Comparison of ENCODE assay signal across 8 cellular contexts in the genomic region with DNA sequence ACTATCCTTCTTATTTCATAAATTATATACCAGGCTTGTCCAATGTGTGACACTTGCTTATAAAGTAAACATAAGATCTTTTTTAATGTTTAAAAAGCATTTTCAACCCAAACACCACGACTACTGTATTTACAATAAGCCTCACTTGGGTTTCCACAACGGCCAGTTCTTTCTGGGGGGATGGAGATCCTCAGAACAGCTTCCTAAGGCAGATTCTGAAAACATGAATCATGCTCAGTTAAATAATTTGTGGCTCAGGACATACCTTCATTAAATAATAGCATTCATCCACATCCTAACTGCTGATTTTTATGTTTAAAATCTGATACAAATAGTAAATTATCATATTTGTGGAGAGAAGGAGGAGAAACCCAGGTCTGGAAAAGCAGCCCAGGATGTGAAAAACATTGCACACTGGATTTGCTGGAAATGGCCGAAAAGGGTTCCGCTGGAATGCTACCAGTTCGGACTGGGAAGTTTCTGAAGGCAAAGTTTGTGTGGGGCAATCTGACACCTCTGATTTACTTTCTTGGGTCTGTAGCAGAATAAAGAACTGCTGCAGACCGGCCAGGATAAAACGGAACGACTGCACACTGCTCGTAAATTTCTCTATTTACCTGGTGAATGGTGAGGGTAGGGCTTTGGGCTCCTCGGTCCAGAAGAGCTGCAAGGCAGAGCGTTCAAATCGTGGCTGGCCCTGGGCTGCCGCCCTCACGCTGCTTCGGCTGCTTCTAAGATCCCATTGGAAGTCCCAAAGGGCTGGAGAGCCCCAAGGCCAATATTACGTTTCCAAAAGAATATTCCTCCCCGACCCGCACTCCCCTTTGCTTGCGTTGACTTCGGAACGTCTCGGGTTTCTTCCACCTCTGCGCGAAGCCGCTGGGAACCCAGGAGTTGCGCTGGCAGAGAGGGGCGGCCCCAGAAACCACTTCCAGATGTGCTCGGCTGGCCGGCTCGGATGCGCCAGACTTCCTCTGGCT. TPM values are rescaled to one million over a fixed set of nuclear protein-coding genes. Genes with fewer than 3 reads are reported as not detected.
DNase-seq lines count a peak whose midpoint lies in the region; ATAC-seq and TF ChIP-seq lines count a peak whose summit lies in the region.
"Had no signal": no experiment of that assay in that cellular context is flagged by ENCODE, and none has a peak within 500 bp of the region (broad histone marks: within the 10 kb centered on the region; RNA-seq: fewer than 3 reads in every experiment).

A gene with protein sequence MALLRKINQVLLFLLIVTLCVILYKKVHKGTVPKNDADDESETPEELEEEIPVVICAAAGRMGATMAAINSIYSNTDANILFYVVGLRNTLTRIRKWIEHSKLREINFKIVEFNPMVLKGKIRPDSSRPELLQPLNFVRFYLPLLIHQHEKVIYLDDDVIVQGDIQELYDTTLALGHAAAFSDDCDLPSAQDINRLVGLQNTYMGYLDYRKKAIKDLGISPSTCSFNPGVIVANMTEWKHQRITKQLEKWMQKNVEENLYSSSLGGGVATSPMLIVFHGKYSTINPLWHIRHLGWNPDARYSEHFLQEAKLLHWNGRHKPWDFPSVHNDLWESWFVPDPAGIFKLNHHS (minus strand): TSS at position 910 of the 980 bp plus-strand sequence. CDS start 30,539 bp downstream, outside the sequence.

- H3K27ac ChIP-seq in heart right ventricle, result peak within 1 kb of the TSS in 9 of 10 donors; percentile 35 to 73 (median 61)

- no peak within 1 kb of the TSS for H3K27ac Mint-ChIP-seq in activated CD8-positive, alpha-beta T cell treated with anti-CD3 and anti-CD28 coated beads, Interleukin-2, amount 10 ng/mL, durations not matched to agents 7 days and 5 days

- H3K27me3 ChIP-seq in heart right ventricle, result peaks cover 0 to 27% (median 0%) of the 10 kb centered on the region in 7 donors

- peaks cover 17% of the 10 kb centered on the region for H3K4me1 Mint-ChIP-seq in activated CD8-positive, alpha-beta T cell treated with anti-CD3 and anti-CD28 coated beads, Interleukin-2, amount 10 ng/mL, durations not matched to agents 7 days and 5 days (ENCODE audit: low read depth)

- no peaks in the 10 kb centered on the region for H3K9me3 ChIP-seq in heart right ventricle

- peaks cover 0 to 50% (median 24%) of the 10 kb centered on the region in 9 donors for H3K4me1 ChIP-seq in heart right ventricle

- no peaks in the 10 kb centered on the region for H3K9me3 Mint-ChIP-seq in activated CD8-positive, alpha-beta T cell treated with anti-CD3 and anti-CD28 coated beads, Interleukin-2, amount 10 ng/mL, durations not matched to agents 7 days and 5 days (ENCODE audit: insufficient read depth)

- H3K27me3 Mint-ChIP-seq in activated CD8-positive, alpha-beta T cell treated with anti-CD3 and anti-CD28 coated beads, Interleukin-2, amount 10 ng/mL, durations not matched to agents 7 days and 5 days (ENCODE audit: low read depth), result peaks cover 35% of the 10 kb centered on the region

- POLR2A ChIA-PET in activated CD8-positive, alpha-beta T cell treated with anti-CD3 and anti-CD28 coated beads, Interleukin-2, amount 10 ng/mL, durations not matched to agents 7 days and 5 days (lab: Charles Lee), result no interaction called here

- peak within 1 kb of the TSS in 9 of 10 donors; percentile 17 to 60 (median 51) for H3K4me3 ChIP-seq in heart right ventricle

- H3K36me3 Mint-ChIP-seq in activated CD8-positive, alpha-beta T cell treated with anti-CD3 and anti-CD28 coated beads, Interleukin-2, amount 10 ng/mL, durations not matched to agents 7 days and 5 days (ENCODE audit: low read depth), result no peaks in the 10 kb centered on the region

- 12 to 21% methylated on average over 31 of the region's 31 CpGs for WGBS in heart right ventricle, 2 donors

- H3K4me3 Mint-ChIP-seq in activated CD8-positive, alpha-beta T cell treated with anti-CD3 and anti-CD28 coated beads, Interleukin-2, amount 10 ng/mL, durations not matched to agents 7 days and 5 days, result peak within 1 kb of the TSS; percentile 6

- CTCF ChIA-PET in activated CD8-positive, alpha-beta T cell treated with anti-CD3 and anti-CD28 coated beads, Interleukin-2, amount 10 ng/mL, durations not matched to agents 7 days and 5 days (lab: Charles Lee), result no interaction called here

- no peaks in the 10 kb centered on the region for H3K36me3 ChIP-seq in heart right ventricle

- no peak for TF ChIP-seq CTCF in heart right ventricle (IDR thresholded peaks at IDR 0.05)

- DNase-seq in HS-5 (ENCODE audit: low read depth) (peak; percentile 50), heart right ventricle (peak; percentile 59 to 66), renal cortical epithelial cell (ENCODE audit: low read depth) (peak; percentile 48), NCI-H526 treated with DMSO at 0.1 percent for 48 hours (lab: John Stamatoyannopoulos, UW) (no peak)
- DNase-seq in activated CD8-positive, alpha-beta T cell treated with anti-CD3 and anti-CD28 coated beads, Interleukin-2, amount 10 ng/mL, durations not matched to agents 7 days and 5 days, result no peak

- ATAC-seq in activated CD8-positive, alpha-beta T cell treated with anti-CD3 and anti-CD28 coated beads, Interleukin-2, amount 10 ng/mL, durations not matched to agents 7 days and 5 days, result peak; percentile 72
- ATAC-seq in heart right ventricle, result peak; percentile 66 to 87 (median 78)
- no peak for ATAC-seq in HG02642 (IDR thresholded peaks at IDR 0.05; ENCODE audit: poor library complexity, unreplicated experiment)
- ATAC-seq in HG03135 (IDR thresholded peaks at IDR 0.05; ENCODE audit: unreplicated experiment), result no peak

- intact Hi-C loops in heart right ventricle (cut with DNase I), result loop anchor here in 1 of 10 donors (10.0 kb wide), 1 partner anchor 55 kb away; no protein-coding TSS in a partner anchor

RNA-seq across cellular contexts. Expression of the gene that starts here (rescaled TPM):
- not detected for total RNA-seq in activated CD8-positive, alpha-beta T cell treated with anti-CD3 and anti-CD28 coated beads, Interleukin-2, amount 10 ng/mL, durations not matched to agents 7 days and 5 days
- 10 to 100 TPM in 2 of 10 donors, 1 to 10 TPM in 8; 3.5 to 16.0 (median 7.8) TPM for total RNA-seq in heart right ventricle
- polyA plus RNA-seq in heart right ventricle, result 10 to 100 TPM in 1 of 2 donors, 1 to 10 TPM in 1; 3.8 to 10.2 TPM
- total RNA-seq in renal cortical epithelial cell, result 0.87 and 12.5 TPM in 2 replicates
- total RNA-seq: T-helper 2 cell treated with Interferon-gamma antibody and Interleukin-4, amounts not matched to agents 100 ng/mL and 5 ng/mL, for 36 hours had no signal

Comparison
In these comparisons a context has a peak if more than half of its experiments do, and no peak if none do; other contexts are left out.
1. Peak in ATAC-seq in activated CD8-positive, alpha-beta T cell treated with anti-CD3 and anti-CD28 coated beads, Interleukin-2, amount 10 ng/mL, durations not matched to agents 7 days and 5 days; RNA of the gene not detected or under 1 TPM.
2. DNase-seq: peak in HS-5 (single experiment), heart right ventricle (2 of 2) and renal cortical epithelial cell (single experiment); none in activated CD8-positive, alpha-beta T cell treated with anti-CD3 and anti-CD28 coated beads, Interleukin-2, amount 10 ng/mL, durations not matched to agents 7 days and 5 days (single experiment) and NCI-H526 treated with DMSO at 0.1 percent for 48 hours (single experiment).
3. ATAC-seq: peak in heart right ventricle (8 of 8); none in HG02642 (single experiment) and HG03135 (single experiment).